20 cellular contexts compared by ENCODE assay signal in genomic region chr3:56998081-56998529, GRCh38.
A peak's percentile ranks its signal among the peaks of the same experiment; 100 is the strongest.
DNase-seq lines count a peak whose midpoint lies in the region; ATAC-seq and TF ChIP-seq lines count a peak whose summit lies in the region.
"Had no signal": no experiment of that assay in that cellular context is flagged by ENCODE, and none has a peak within 500 bp of the region (broad histone marks: within the 10 kb centered on the region; RNA-seq: fewer than 3 reads in every experiment).

No MANE protein-coding gene starts in this region.

- no peaks in the 10 kb centered on the region for H3K4me1 ChIP-seq in mucosa of descending colon (ENCODE audit: low read depth)
- H3K4me1 ChIP-seq in suprapubic skin = peaks cover 26% of the 10 kb centered on the region

- TF ChIP-seq POLR2A in suprapubic skin (IDR thresholded peaks at IDR 0.05) = no peak

- WGBS in suprapubic skin = 33% methylated on average over 3 of the region's 3 CpGs

- H3K36me3 ChIP-seq in mucosa of descending colon (ENCODE audit: low read depth) (no peaks in the 10 kb centered on the region), suprapubic skin (no peaks in the 10 kb centered on the region)
- H3K36me3 ChIP-seq: adrenal gland, tibial artery, WERI-Rb-1 had no signal

- TF ChIP-seq EP300 in suprapubic skin (IDR thresholded peaks at IDR 0.05) = no peak

- DNase-seq in NCI-H1092 treated with DMSO at 0.1 percent for 48 hours (lab: John Stamatoyannopoulos, UW) (peak; percentile 10), NCI-H1092 (lab: John Stamatoyannopoulos, UW) (no peak), caudate nucleus (lab: John Stamatoyannopoulos, UW) (peak in 3 of 61 donors; percentile 15 to 29 (median 17)), mucosa of descending colon (no peak), suprapubic skin (ENCODE audit: low spot score in 2 of 2) (no peak), EL (no peak), SHP77 treated with DMSO at 0.1 percent for 48 hours (lab: John Stamatoyannopoulos, UW) (no peak)
- DNase-seq: 8988T; activated CD8-positive, alpha-beta T cell treated with anti-CD3 and anti-CD28 coated beads, Interleukin-2, amount 10 ng/mL, durations not matched to agents 7 days and 5 days; adrenal gland; DMS53; Karpas-422; kidney; NCI-H1436 treated with DMSO at 0.1 percent for 48 hours; NCI-H446 treated with DMSO at 0.1 percent for 48 hours; stimulated activated CD4-positive, alpha-beta T cell treated with anti-CD3 and anti-CD28 coated beads, Interleukin-1b, Interleukin-23, amount 100 ng/mL, for 48 hours; tibial artery; WERI-Rb-1 had no signal

- H3K27me3 ChIP-seq in suprapubic skin = no peaks in the 10 kb centered on the region
- H3K27me3 ChIP-seq: adrenal gland, tibial artery had no signal

- intact Hi-C loops in mucosa of descending colon (cut with DNase I, micrococcal nuclease) = no loop called here

- TF ChIP-seq CTCF in mucosa of descending colon (IDR thresholded peaks at IDR 0.05) = no peak
- TF ChIP-seq CTCF in suprapubic skin (IDR thresholded peaks at IDR 0.05) = no peak

- H3K4me3 ChIP-seq in mucosa of descending colon (no peak overlapping the region), suprapubic skin (no peak overlapping the region)
- H3K4me3 ChIP-seq: adrenal gland, tibial artery had no signal

- H3K27ac ChIP-seq in caudate nucleus (ENCODE audit: low read depth, low read length) (peak overlapping the region; percentile 56), suprapubic skin (peak overlapping the region; percentile 50)
- H3K27ac ChIP-seq: WERI-Rb-1 had no signal

- H3K9me3 ChIP-seq in mucosa of descending colon = no peaks in the 10 kb centered on the region
- H3K9me3 ChIP-seq in suprapubic skin = no peaks in the 10 kb centered on the region
- H3K9me3 ChIP-seq: adrenal gland, tibial artery had no signal

- ATAC-seq in mucosa of descending colon (peak; percentile 19), HG02852 (IDR thresholded peaks at IDR 0.05; ENCODE audit: unreplicated experiment) (no peak)
- ATAC-seq: activated CD8-positive, alpha-beta T cell treated with anti-CD3 and anti-CD28 coated beads, Interleukin-2, amount 10 ng/mL, durations not matched to agents 7 days and 5 days; esophagus mucosa had no signal
